24 cellular contexts compared by ENCODE assay signal in genomic region chr2:43824951-43825493, GRCh38. TPM values are rescaled to one million over a fixed set of nuclear protein-coding genes. Genes with fewer than 3 reads are reported as not detected.
"Had no signal": no experiment of that assay in that cellular context is flagged by ENCODE, and none has a peak within 500 bp of the region (broad histone marks: within the 10 kb centered on the region; RNA-seq: fewer than 3 reads in every experiment).

No MANE protein-coding gene starts in this region.

- H3K9me3 ChIP-seq: SJSA1 had no signal

- H3K36me3 Mint-ChIP-seq: IgD-negative memory B cell had no signal

- H3K36me3 ChIP-seq: SJSA1 had no signal

- H3K4me1 Mint-ChIP-seq: IgD-negative memory B cell had no signal

- H3K4me3 Mint-ChIP-seq: IgD-negative memory B cell had no signal

- DNase-seq: MV-4-11, NCI-H1048, NCI-H1105, NCI-H1436, NCI-H187, NCI-H2029, NCI-H2081 treated with DMSO at 0.1 percent for 48 hours, NCI-H2171, NCI-H226, NCI-H446, NCI-H510A, NCI-H524 treated with DMSO at 0.1 percent for 48 hours, NCI-H69, NCI-H774, Right ventricle myocardium superior, RPMI8226, SIG-M5 had no signal

- H3K27ac Mint-ChIP-seq: IgD-negative memory B cell had no signal

- H3K4me1 ChIP-seq: SJSA1 had no signal

- H3K27ac ChIP-seq: SJSA1, SK-N-MC had no signal

- H3K4me3 ChIP-seq: K562, SJSA1, SK-N-MC had no signal

- ATAC-seq: K562 had no signal

RNA-seq across cellular contexts. Expression of gene ABCG5, which starts 13.6 kb away (rescaled TPM):
- total RNA-seq: HT-29, K562, LHCN-M2, MCF 10A, Right ventricle myocardium superior, SJSA1 had no signal
- polyA plus RNA-seq: IgD-negative memory B cell had no signal

RNA-seq across cellular contexts. Expression of gene ABCG8, which starts 13.7 kb away (rescaled TPM):
- total RNA-seq: HT-29, K562, LHCN-M2, MCF 10A, SJSA1 had no signal
- polyA plus RNA-seq: IgD-negative memory B cell, K562 had no signal
